18 cellular contexts compared by ENCODE assay signal in the genomic region with DNA sequence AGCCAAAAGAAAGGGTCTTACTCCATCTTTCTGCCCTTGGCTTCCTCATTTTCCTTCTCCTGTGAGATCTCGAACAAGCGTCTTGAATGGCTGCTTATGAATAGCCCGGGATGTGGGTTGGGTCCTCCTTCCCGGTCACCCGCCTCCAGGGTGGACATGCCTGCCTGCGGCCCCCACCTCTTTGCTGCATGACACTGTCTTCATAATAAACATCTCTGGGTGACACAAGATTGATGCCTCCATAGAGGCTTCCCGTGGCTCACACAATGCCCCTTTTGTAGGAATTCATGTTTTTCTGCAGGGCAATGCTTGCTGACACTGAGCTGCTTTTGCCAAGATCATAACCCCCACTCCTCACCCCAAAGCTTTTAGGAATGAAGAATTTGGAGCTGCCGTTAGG.
DNase-seq lines count a peak whose midpoint lies in the region; ATAC-seq, FAIRE-seq and TF ChIP-seq lines count a peak whose summit lies in the region.
"Had no signal": no experiment of that assay in that cellular context is flagged by ENCODE, and none has a peak within 500 bp of the region (broad histone marks: within the 10 kb centered on the region; RNA-seq: fewer than 3 reads in every experiment).

No MANE protein-coding gene starts in this region.

- H3K4me3 Mint-ChIP-seq in nephron (no peak overlapping the region), WTC11 (no peak overlapping the region)
- H3K4me3 Mint-ChIP-seq: activated naive CD8-positive, alpha-beta T cell treated with anti-CD3 and anti-CD28 coated beads for 36 hours; central memory CD8-positive, alpha-beta T cell; HFFc6 had no signal

- H3K36me3 Mint-ChIP-seq in nephron (ENCODE audit: low read depth) (peaks cover 17% of the 10 kb centered on the region), WTC11 (peaks cover 19% of the 10 kb centered on the region)
- H3K36me3 Mint-ChIP-seq: activated naive CD8-positive, alpha-beta T cell treated with anti-CD3 and anti-CD28 coated beads for 36 hours had no signal

- H3K27ac Mint-ChIP-seq in nephron: peak overlapping the region; percentile 63 to 82 (median 73)
- H3K27ac Mint-ChIP-seq in WTC11: no peak overlapping the region
- H3K27ac Mint-ChIP-seq: activated naive CD8-positive, alpha-beta T cell treated with anti-CD3 and anti-CD28 coated beads for 36 hours; HFFc6 had no signal

- ATAC-seq in WTC11: no peak

- no peak for TF ChIP-seq POLR2A in GM12891 (IDR thresholded peaks at IDR 0.05; ENCODE audit: low read depth, low read length)

- DNase-seq in SK-MEL-5 (ENCODE audit: low read depth, low spot score) (peak; percentile 77), globus pallidus (ENCODE audit: low spot score) (peak; percentile 78), superior temporal gyrus (ENCODE audit: extremely low spot score) (peak; percentile 70), GM10248 (ENCODE audit: extremely low spot score) (no peak), WTC11 (ENCODE audit: low spot score) (no peak), GM12891 (ENCODE audit: insufficient read length, low spot score) (no peak)
- DNase-seq: activated CD4-positive, alpha-beta T cell treated with anti-CD3 and anti-CD28 coated beads for 4 hours; activated CD8-positive, alpha-beta memory T cell treated with anti-CD3 and anti-CD28 coated beads for 24 hours; activated effector memory CD4-positive, alpha-beta T cell treated with anti-CD3 and anti-CD28 coated beads, Interleukin-2, amount 50 U/mL, for 16 hours; activated naive CD8-positive, alpha-beta T cell treated with anti-CD3 and anti-CD28 coated beads for 36 hours; HFFc6; NCI-H1436 treated with DMSO at 0.1 percent for 48 hours; NCI-H345; stimulated activated CD4-positive, alpha-beta T cell treated with anti-CD3 and anti-CD28 coated beads, Interleukin-2, amount 100 ng/mL, for 24 hours; stomach; trophoblast cell had no signal

- POLR2A ChIA-PET in GM10248 (lab: Yijun Ruan, JAX): no interaction called here
- POLR2A ChIA-PET in WTC11 (lab: Charles Lee): no interaction called here

- H3K27me3 Mint-ChIP-seq in nephron (ENCODE audit: low read depth): peaks cover 8% of the 10 kb centered on the region
- H3K27me3 Mint-ChIP-seq in WTC11 (ENCODE audit: low read depth): peaks cover 18% of the 10 kb centered on the region

- CTCF ChIA-PET in GM10248 (lab: Yijun Ruan, JAX) (interaction anchor here (1.2 to 1.4 kb wide), 2 partner anchors 11 to 62 kb away, joined by 3 read pairs; no protein-coding TSS in a partner anchor), WTC11 (lab: Charles Lee) (interaction anchor here (0.5 to 3.5 kb wide), 2 partner anchors 45 kb away, joined by 3 to 9 read pairs; no protein-coding TSS in a partner anchor)

- in situ Hi-C loops in SK-MEL-5 (cut with HindIII; ENCODE audit: low pct_unique_long_range_greater_than_20kb, low sequenced_read_pairs): no loop called here

- no peak for TF ChIP-seq CTCF in nephron (IDR thresholded peaks at IDR 0.05; ENCODE audit: unreplicated experiment in 3 of 3)
- no peak for TF ChIP-seq CTCF in GM10248 (IDR thresholded peaks at IDR 0.05; ENCODE audit: control extremely low read depth, extremely low read depth, low read depth, missing control alignments)
- no peak for TF ChIP-seq CTCF in WTC11 (IDR thresholded peaks at IDR 0.05)

- H3K9me3 Mint-ChIP-seq in nephron (peaks cover 8% of the 10 kb centered on the region), WTC11 (peaks cover 26% of the 10 kb centered on the region)
- H3K9me3 Mint-ChIP-seq: central memory CD8-positive, alpha-beta T cell; HFFc6 had no signal

- FAIRE-seq in GM12891 (lab: Jason Lieb, UNC): no peak

- H3K4me1 Mint-ChIP-seq in nephron (peaks cover 23% of the 10 kb centered on the region), WTC11 (peaks cover 10% of the 10 kb centered on the region)
- H3K4me1 Mint-ChIP-seq: activated naive CD8-positive, alpha-beta T cell treated with anti-CD3 and anti-CD28 coated beads for 36 hours; central memory CD8-positive, alpha-beta T cell had no signal

TF ChIP-seq in WTC11, 78 proteins besides CTCF, POLR2A, EP300 and RAD21:
- TF ChIP-seq ZNF396 (CRISPR knock-in tag; IDR thresholded peaks at IDR 0.05; ENCODE audit: borderline replicate concordance) (no peak), ZNF121 (CRISPR knock-in tag; IDR thresholded peaks at IDR 0.05) (no peak), ZNF138 (CRISPR knock-in tag; conservative IDR thresholded peaks at IDR 0.05) (no peak), EMX1 (CRISPR knock-in tag; IDR thresholded peaks at IDR 0.05) (no peak), NR3C1 (CRISPR knock-in tag; conservative IDR thresholded peaks at IDR 0.05; ENCODE audit: low read depth) (no peak), PRRX2 (CRISPR knock-in tag; IDR thresholded peaks at IDR 0.05) (no peak), FOXJ3 (CRISPR knock-in tag; IDR thresholded peaks at IDR 0.05; ENCODE audit: borderline replicate concordance) (no peak)

TF ChIP-seq in GM12891, 5 proteins besides CTCF, POLR2A, EP300 and RAD21:
- TF ChIP-seq TAF1 (IDR thresholded peaks at IDR 0.05; ENCODE audit: low read depth, low read length) (no peak), POLR2AphosphoS5 (IDR thresholded peaks at IDR 0.05; ENCODE audit: low read depth, low read length) (no peak), PAX5 (IDR thresholded peaks at IDR 0.05; ENCODE audit: insufficient read depth, low read length, severe bottlenecking) (no peak), SPI1 (IDR thresholded peaks at IDR 0.05; ENCODE audit: low read depth, low read length) (no peak), POU2F2 (IDR thresholded peaks at IDR 0.05; ENCODE audit: low read depth, low read length) (no peak)
TF ChIP-seq in GM12891: peak in this region for 0.

Comparison
In these comparisons a context has a peak if more than half of its experiments do, and no peak if none do; other contexts are left out.
1. DNase-seq: peak in SK-MEL-5 (single experiment), globus pallidus (single experiment) and superior temporal gyrus (single experiment); none in GM10248 (single experiment), WTC11 (single experiment) and GM12891 (single experiment).